1 cellular context compared by ENCODE assay signal in genomic region chr16:19871721-19872120, GRCh38.
TF ChIP-seq lines count a peak whose summit lies in the region.

No MANE protein-coding gene starts in this region.

TF ChIP-seq in H1, 55 proteins besides CTCF, POLR2A, EP300 and RAD21:
- TF ChIP-seq NRF1 (IDR thresholded peaks at IDR 0.05; ENCODE audit: low read depth, low read length) (no peak), EGR1 (IDR thresholded peaks at IDR 0.05; ENCODE audit: borderline replicate concordance, low read depth, low read length) (no peak), KDM5A (IDR thresholded peaks at IDR 0.05; ENCODE audit: low read length) (no peak), KDM4A (IDR thresholded peaks at IDR 0.05; ENCODE audit: low read depth, low read length, severe bottlenecking) (no peak), SIRT6 (IDR thresholded peaks at IDR 0.05; ENCODE audit: low read length) (no peak), CHD1 (IDR thresholded peaks at IDR 0.05; ENCODE audit: low read depth, low read length) (no peak), CHD7 (IDR thresholded peaks at IDR 0.05; ENCODE audit: insufficient replicate concordance, low read length) (no peak), POU5F1 (IDR thresholded peaks at IDR 0.05; ENCODE audit: low read depth, low read length) (no peak), RBBP5 (IDR thresholded peaks at IDR 0.05; ENCODE audit: borderline replicate concordance, low read depth, low read length) (no peak)
